In genomic region chr1:161307230-161307768, GRCh38 we compare ENCODE assay signal across 9 cellular contexts. TPM values are rescaled to one million over a fixed set of nuclear protein-coding genes. Genes with fewer than 3 reads are reported as not detected.
DNase-seq lines count a peak whose midpoint lies in the region; ATAC-seq and TF ChIP-seq lines count a peak whose summit lies in the region.
"Had no signal": no experiment of that assay in that cellular context is flagged by ENCODE, and none has a peak within 500 bp of the region (broad histone marks: within the 10 kb centered on the region; RNA-seq: fewer than 3 reads in every experiment).

No MANE protein-coding gene starts in this region.

- H3K4me3 Mint-ChIP-seq in naive thymus-derived CD8-positive, alpha-beta T cell, result peak overlapping the region in 2 of 10 donors; percentile 7 to 32

- H3K9me3 Mint-ChIP-seq in naive thymus-derived CD8-positive, alpha-beta T cell, result no peaks in the 10 kb centered on the region

- peaks cover 0 to 12% (median 2%) of the 10 kb centered on the region in 3 donors for H3K36me3 Mint-ChIP-seq in naive thymus-derived CD8-positive, alpha-beta T cell

- in situ Hi-C loops in brain microvascular endothelial cell (cut with HindIII; ENCODE audit: low pct_ligation_motif_present, low sequenced_read_pairs), result no loop called here

- no peak for ATAC-seq in naive thymus-derived CD8-positive, alpha-beta T cell
- no peak for ATAC-seq in GM21737 (IDR thresholded peaks at IDR 0.05; ENCODE audit: unreplicated experiment)

- H3K36me3 ChIP-seq in brain microvascular endothelial cell (replicated peaks), result no peaks in the 10 kb centered on the region

- TF ChIP-seq CTCF in brain microvascular endothelial cell (IDR thresholded peaks at IDR 0.05; ENCODE audit: low read depth, low read length, missing control alignments), result no peak

- DNase-seq in EH (ENCODE audit: low read depth) (peak; percentile 33), LHCN-M2 (ENCODE audit: low read depth) (peak; percentile 95), brain microvascular endothelial cell (peak; percentile 80), C1 segment of cervical spinal cord (lab: John Stamatoyannopoulos, UW) (no peak), putamen (ENCODE audit: low spot score) (no peak), NK-92 (lab: John Stamatoyannopoulos, UW; ENCODE audit: unreplicated experiment) (no peak)
- DNase-seq in naive thymus-derived CD8-positive, alpha-beta T cell, result peak in 2 of 10 donors; percentile 10 to 13

- H3K27ac Mint-ChIP-seq in naive thymus-derived CD8-positive, alpha-beta T cell, result peak overlapping the region; percentile 90 to 99 (median 96)

- peaks cover 14 to 44% (median 37%) of the 10 kb centered on the region in 4 donors for H3K4me1 Mint-ChIP-seq in naive thymus-derived CD8-positive, alpha-beta T cell

- peak overlapping the region; percentile 37 for H3K4me3 ChIP-seq in brain microvascular endothelial cell (ENCODE audit: low read depth, low read length)

- POLR2A ChIA-PET in naive thymus-derived CD8-positive, alpha-beta T cell (lab: Charles Lee), result interaction anchor here (0.6 to 4.0 kb wide), 4 partner anchors 81 to 111 kb away, joined by 3 to 23 read pairs (median 12); partner anchors contain the start of genes NDUFS2 and TOMM40L

- H3K27me3 Mint-ChIP-seq in naive thymus-derived CD8-positive, alpha-beta T cell, result no peaks in the 10 kb centered on the region

- peak overlapping the region; percentile 26 for H3K27ac ChIP-seq in brain microvascular endothelial cell

- H3K27me3 ChIP-seq in brain microvascular endothelial cell (replicated peaks), result no peaks in the 10 kb centered on the region

RNA-seq across cellular contexts. Expression of gene MPZ, which starts 2.5 kb away (rescaled TPM):
- 10.7 TPM in 2 replicates for total RNA-seq in LHCN-M2 (2014; rRNA removed)
- 3.9 TPM for polyA plus RNA-seq in LHCN-M2 (2012)
- total RNA-seq in naive thymus-derived CD8-positive, alpha-beta T cell, result 10 to 100 TPM; 11.9 to 12.2 TPM
- polyA plus RNA-seq in naive thymus-derived CD8-positive, alpha-beta T cell, result not detected

RNA-seq across cellular contexts. Expression of gene SDHC, which starts 6.9 kb away (rescaled TPM):
- total RNA-seq in LHCN-M2 (2014; rRNA removed), result 32.8 and 34.1 TPM in 2 replicates
- polyA plus RNA-seq in LHCN-M2 (2012), result 301 TPM
- total RNA-seq in naive thymus-derived CD8-positive, alpha-beta T cell, result 100 to 1,000 TPM; 113 to 127 TPM
- 100 to 1,000 TPM; 212 to 297 (median 217) TPM for polyA plus RNA-seq in naive thymus-derived CD8-positive, alpha-beta T cell

RNA-seq across cellular contexts. Expression of gene PCP4L1, which starts 48.8 kb away (rescaled TPM):
- total RNA-seq in LHCN-M2 (2014; rRNA removed), result 0.17 TPM in 1 of 2 replicates, not detected in the other
- not detected for polyA plus RNA-seq in LHCN-M2 (2012)
- not detected for total RNA-seq in naive thymus-derived CD8-positive, alpha-beta T cell
- not detected for polyA plus RNA-seq in naive thymus-derived CD8-positive, alpha-beta T cell
- total RNA-seq: pulmonary artery endothelial cell had no signal

Comparison
In these comparisons a context has a peak if more than half of its experiments do, and no peak if none do; other contexts are left out.
1. DNase-seq: peak in EH (single experiment), LHCN-M2 (single experiment) and brain microvascular endothelial cell (single experiment); none in C1 segment of cervical spinal cord (0 of 14), putamen (single experiment) and NK-92 (single experiment).